ENCODE assay signal across 1 cellular context in genomic region chr12:95974358-95974757, GRCh38.
TF ChIP-seq lines count a peak whose summit lies in the region.

No MANE protein-coding gene starts in this region.

TF ChIP-seq in HepG2, 621 proteins besides CTCF, POLR2A, EP300 and RAD21 (continued from another document and continues in another):
- no peak for TF ChIP-seq GRHL1 (CRISPR knock-in tag; conservative IDR thresholded peaks at IDR 0.05)
- no peak for TF ChIP-seq ZFP36 (IDR thresholded peaks at IDR 0.05; ENCODE audit: borderline replicate concordance, low read depth, low read length, partially characterized antibody)
- TF ChIP-seq SNAPC4 (CRISPR knock-in tag; IDR thresholded peaks at IDR 0.05), result no peak
- peak; percentile 47; the same call in 1 of the 2 replicates for TF ChIP-seq ZNF331 (CRISPR knock-in tag; IDR thresholded peaks at IDR 0.05)
- no peak for TF ChIP-seq ZNF101 (CRISPR knock-in tag; IDR thresholded peaks at IDR 0.05; ENCODE audit: borderline replicate concordance, low read depth)
- no peak for TF ChIP-seq PLSCR1 (CRISPR knock-in tag; IDR thresholded peaks at IDR 0.05; ENCODE audit: borderline replicate concordance)
- TF ChIP-seq MTA3 (CRISPR knock-in tag; IDR thresholded peaks at IDR 0.05), result no peak
- no peak for TF ChIP-seq KDM1A (CRISPR knock-in tag; IDR thresholded peaks at IDR 0.05)
- peak; percentile 99 for TF ChIP-seq MIXL1 (CRISPR knock-in tag; IDR thresholded peaks at IDR 0.05)
- no peak for TF ChIP-seq ZNF773 (CRISPR knock-in tag; IDR thresholded peaks at IDR 0.05; ENCODE audit: borderline replicate concordance)
- TF ChIP-seq KDM6A (CRISPR knock-in tag; IDR thresholded peaks at IDR 0.05; ENCODE audit: low read depth), result peak; percentile 94
- TF ChIP-seq TOPORS (CRISPR knock-in tag; IDR thresholded peaks at IDR 0.05), result no peak
- no peak for TF ChIP-seq HCFC1 (IDR thresholded peaks at IDR 0.05; ENCODE audit: low read depth, low read length)
- no peak for TF ChIP-seq WIZ (CRISPR knock-in tag; IDR thresholded peaks at IDR 0.05)
- 0 out of 2 replicates have a peak, but pooled peaks have one; percentile 56 for TF ChIP-seq ZMAT3 (CRISPR knock-in tag; conservative IDR thresholded peaks at IDR 0.05)
- no peak for TF ChIP-seq REL (CRISPR knock-in tag; conservative IDR thresholded peaks at IDR 0.05)
- TF ChIP-seq HNF4G (IDR thresholded peaks at IDR 0.05; ENCODE audit: borderline replicate concordance, low read depth, low read length), result peak; percentile 85
- TF ChIP-seq HNF4G (CRISPR knock-in tag; IDR thresholded peaks at IDR 0.05; ENCODE audit: borderline replicate concordance, low read depth), result peak; percentile 68; the same call in 1 of the 2 replicates
- TF ChIP-seq EED (CRISPR knock-in tag; IDR thresholded peaks at IDR 0.05), result no peak
- TF ChIP-seq RORA (CRISPR knock-in tag; IDR thresholded peaks at IDR 0.05), result no peak
- no peak for TF ChIP-seq ZNF709 (CRISPR knock-in tag; IDR thresholded peaks at IDR 0.05)
- TF ChIP-seq ARNT (IDR thresholded peaks at IDR 0.05), result no peak
- TF ChIP-seq GLI4 (CRISPR knock-in tag; IDR thresholded peaks at IDR 0.05; ENCODE audit: borderline replicate concordance), result no peak
- peak; percentile 37; the same call in 1 of the 2 replicates for TF ChIP-seq BHLHE40 (IDR thresholded peaks at IDR 0.05; ENCODE audit: low read length)
- no peak for TF ChIP-seq ZBED4 (CRISPR knock-in tag; IDR thresholded peaks at IDR 0.05; ENCODE audit: borderline replicate concordance)
- TF ChIP-seq HNF4A (CRISPR knock-in tag; IDR thresholded peaks at IDR 0.05), result peak; percentile 97
- no peak for TF ChIP-seq ELF1 (CRISPR knock-in tag; IDR thresholded peaks at IDR 0.05)
- TF ChIP-seq POGZ (CRISPR knock-in tag; IDR thresholded peaks at IDR 0.05), result peak; percentile 73; the same call in 1 of the 2 replicates
- no peak for TF ChIP-seq ELK4 (CRISPR knock-in tag; IDR thresholded peaks at IDR 0.05; ENCODE audit: borderline replicate concordance)
- TF ChIP-seq ZNF777 (CRISPR knock-in tag; IDR thresholded peaks at IDR 0.05), result no peak
- TF ChIP-seq IKZF1 (IDR thresholded peaks at IDR 0.05), result no peak
- no peak for TF ChIP-seq SMAD9 (CRISPR knock-in tag; IDR thresholded peaks at IDR 0.05)
- no peak for TF ChIP-seq CHCHD3 (CRISPR knock-in tag; IDR thresholded peaks at IDR 0.05)
- no peak for TF ChIP-seq HNRNPK (IDR thresholded peaks at IDR 0.05; ENCODE audit: low read depth, low read length, poor library complexity, severe bottlenecking)
- no peak for TF ChIP-seq FOXO4 (CRISPR knock-in tag; conservative IDR thresholded peaks at IDR 0.05)
- TF ChIP-seq ASH2L (IDR thresholded peaks at IDR 0.05; ENCODE audit: insufficient read length, low read depth, low read length), result peak; percentile 52
- TF ChIP-seq DR1 (CRISPR knock-in tag; IDR thresholded peaks at IDR 0.05), result no peak
- no peak for TF ChIP-seq ZFP37 (CRISPR knock-in tag; IDR thresholded peaks at IDR 0.05; ENCODE audit: borderline replicate concordance)
- TF ChIP-seq ZBTB25 (CRISPR knock-in tag; IDR thresholded peaks at IDR 0.05), result peak; percentile 80; the same call in 1 of the 2 replicates
- TF ChIP-seq KAT7 (CRISPR knock-in tag; IDR thresholded peaks at IDR 0.05; ENCODE audit: borderline replicate concordance), result no peak
- 0 out of 2 replicates have a peak, but pooled peaks have one; percentile 34 for TF ChIP-seq ZNF615 (CRISPR knock-in tag; IDR thresholded peaks at IDR 0.05; ENCODE audit: borderline replicate concordance)
- TF ChIP-seq NR2C2 (CRISPR knock-in tag; IDR thresholded peaks at IDR 0.05; ENCODE audit: borderline replicate concordance), result peak; percentile 60; the same call in 1 of the 2 replicates
- TF ChIP-seq PRMT3 (CRISPR knock-in tag; IDR thresholded peaks at IDR 0.05; ENCODE audit: borderline replicate concordance, low read depth), result no peak
- no peak for TF ChIP-seq NFE2L1 (CRISPR knock-in tag; IDR thresholded peaks at IDR 0.05; ENCODE audit: borderline replicate concordance)
- TF ChIP-seq THAP8 (CRISPR knock-in tag; IDR thresholded peaks at IDR 0.05; ENCODE audit: borderline replicate concordance), result no peak
- peak; percentile 77; the same call in 1 of the 2 replicates for TF ChIP-seq ZNF362 (CRISPR knock-in tag; IDR thresholded peaks at IDR 0.05; ENCODE audit: borderline replicate concordance)
- TF ChIP-seq ZKSCAN1 (IDR thresholded peaks at IDR 0.05; ENCODE audit: low read length), result no peak
- no peak for TF ChIP-seq TFDP1 (CRISPR knock-in tag; IDR thresholded peaks at IDR 0.05; ENCODE audit: borderline replicate concordance)
- TF ChIP-seq HOXA7 (CRISPR knock-in tag; IDR thresholded peaks at IDR 0.05), result no peak
- TF ChIP-seq GATAD1 (CRISPR knock-in tag; IDR thresholded peaks at IDR 0.05), result peak; percentile 53; the same call in 1 of the 2 replicates
